In the genomic region with DNA sequence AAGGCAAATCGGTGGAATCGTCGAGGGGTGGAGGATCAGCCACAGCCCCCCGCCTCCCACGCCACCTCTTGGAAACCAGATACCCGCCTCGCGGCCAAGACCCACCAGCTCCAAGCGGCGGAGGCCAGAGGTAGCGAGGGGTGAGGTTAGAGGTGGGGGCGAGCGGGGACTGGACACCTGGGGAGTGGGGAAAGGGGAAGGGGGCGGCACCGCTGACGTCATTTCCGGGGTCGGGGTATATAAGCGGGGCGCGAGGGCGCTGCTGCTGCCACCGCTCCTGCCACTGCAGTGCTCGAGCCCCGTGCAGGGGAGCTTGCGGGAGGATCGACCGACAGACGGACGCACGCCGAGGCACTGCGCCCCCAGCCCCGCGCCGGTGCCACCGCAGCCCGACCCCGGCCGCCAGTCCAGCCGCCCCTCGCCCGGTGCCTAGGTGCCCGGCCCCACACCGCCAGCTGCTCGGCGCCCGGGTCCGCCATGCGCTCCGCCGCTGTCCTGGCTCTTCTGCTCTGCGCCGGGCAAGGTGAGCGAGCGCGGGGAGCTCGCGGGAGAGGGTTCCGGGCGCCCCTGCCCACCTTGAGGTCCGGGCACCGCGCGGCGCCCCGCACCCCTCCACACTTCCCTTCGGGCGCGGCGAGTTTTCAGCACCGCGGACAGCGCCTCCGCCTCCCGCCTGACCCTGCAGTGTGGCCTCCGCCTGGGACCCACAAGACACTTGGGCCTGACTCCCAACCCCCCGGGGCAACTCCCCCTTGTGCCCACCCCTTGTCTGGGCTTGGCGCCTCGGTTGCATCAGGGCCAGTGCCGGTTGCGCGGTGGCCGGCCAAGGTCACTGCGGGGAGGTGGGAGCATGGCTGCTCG, we compare ENCODE assay signal across 8 cellular contexts. TPM values are rescaled to one million over a fixed set of nuclear protein-coding genes. Genes with fewer than 3 reads are reported as not detected.
A peak's percentile ranks its signal among the peaks of the same experiment; 100 is the strongest.
DNase-seq lines count a peak whose midpoint lies in the region; ATAC-seq and TF ChIP-seq lines count a peak whose summit lies in the region.

A gene with protein sequence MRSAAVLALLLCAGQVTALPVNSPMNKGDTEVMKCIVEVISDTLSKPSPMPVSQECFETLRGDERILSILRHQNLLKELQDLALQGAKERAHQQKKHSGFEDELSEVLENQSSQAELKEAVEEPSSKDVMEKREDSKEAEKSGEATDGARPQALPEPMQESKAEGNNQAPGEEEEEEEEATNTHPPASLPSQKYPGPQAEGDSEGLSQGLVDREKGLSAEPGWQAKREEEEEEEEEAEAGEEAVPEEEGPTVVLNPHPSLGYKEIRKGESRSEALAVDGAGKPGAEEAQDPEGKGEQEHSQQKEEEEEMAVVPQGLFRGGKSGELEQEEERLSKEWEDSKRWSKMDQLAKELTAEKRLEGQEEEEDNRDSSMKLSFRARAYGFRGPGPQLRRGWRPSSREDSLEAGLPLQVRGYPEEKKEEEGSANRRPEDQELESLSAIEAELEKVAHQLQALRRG (plus strand): TSS at position 268 of the 861 bp plus-strand sequence. CDS start 210 bp downstream, at position 478.

- no peaks in the 10 kb centered on the region for H3K9me3 ChIP-seq in transverse colon

- H3K27ac ChIP-seq in transverse colon, result no peak within 1 kb of the TSS

- no peak within 1 kb of the TSS for H3K27ac Mint-ChIP-seq in mesothelial cell of epicardium

- ATAC-seq in HG03520 (IDR thresholded peaks at IDR 0.05; ENCODE audit: unreplicated experiment), result no peak
- ATAC-seq in GM18867 (IDR thresholded peaks at IDR 0.05; ENCODE audit: unreplicated experiment), result no peak

- intact Hi-C loops in transverse colon (cut with DNase I; ENCODE audit: low total_unique reads), result no loop called here

- H3K4me1 Mint-ChIP-seq in mesothelial cell of epicardium, result peaks cover 4% of the 10 kb centered on the region

- peaks cover 23% of the 10 kb centered on the region for H3K27me3 ChIP-seq in transverse colon

- WGBS in transverse colon (ENCODE audit: low coverage in 1 of 2), 2 donors, result 17% methylated on average over 72 of the region's 86 CpGs; no CpG with 5 or more reads in 1 of the 2 donors

- POLR2A ChIA-PET in GM10248 (lab: Yijun Ruan, JAX), result interaction anchor here (0.6 kb wide), 1 partner anchor 31 kb away, joined by 8 read pairs; no protein-coding TSS in a partner anchor

- TF ChIP-seq CTCF in GM10248 (IDR thresholded peaks at IDR 0.05; ENCODE audit: control extremely low read depth, extremely low read depth, low read depth, missing control alignments) (no peak), mesothelial cell of epicardium (IDR thresholded peaks at IDR 0.05; ENCODE audit: unreplicated experiment) (no peak), transverse colon (IDR thresholded peaks at IDR 0.05) (no peak)

- H3K4me3 Mint-ChIP-seq in mesothelial cell of epicardium, result peak within 1 kb of the TSS; percentile 64

- no peaks in the 10 kb centered on the region for H3K36me3 Mint-ChIP-seq in mesothelial cell of epicardium

- CTCF ChIA-PET in GM10248 (lab: Yijun Ruan, JAX), result no interaction called here

- DNase-seq in GM10248 (ENCODE audit: extremely low spot score), result peak; percentile 81
- peak; percentile 82 to 87 for DNase-seq in NCI-H2081 (lab: John Stamatoyannopoulos, UW)
- DNase-seq in activated CD4-positive, CD25-positive, alpha-beta regulatory T cell treated with anti-CD3 and anti-CD28 coated beads, Interleukin-2, amount 50 U/mL, for 72 hours, result peak; percentile 56
- peak; percentile 15 for DNase-seq in effector CD4-positive, alpha-beta T cell
- peak; percentile 75 to 91 for DNase-seq in mesothelial cell of epicardium (ENCODE audit: low spot score in 2 of 2, unreplicated experiment in 2 of 2)
- peak; percentile 37 for DNase-seq in transverse colon

- no peak within 1 kb of the TSS for H3K4me3 ChIP-seq in transverse colon

- no peak for TF ChIP-seq EP300 in transverse colon (IDR thresholded peaks at IDR 0.05; ENCODE audit: low read depth)

- no peaks in the 10 kb centered on the region for H3K4me1 ChIP-seq in transverse colon

- no peaks in the 10 kb centered on the region for H3K9me3 Mint-ChIP-seq in mesothelial cell of epicardium

- in situ Hi-C loops in transverse colon (cut with MboI; ENCODE audit: low pct_ligation_motif_present in 1 of 4, low pct_unique_long_range_greater_than_20kb in 1 of 4, low sequenced_read_pairs in 3 of 4), result no loop called here

- H3K36me3 ChIP-seq in transverse colon, result no peaks in the 10 kb centered on the region

- H3K27me3 Mint-ChIP-seq in mesothelial cell of epicardium (ENCODE audit: low read depth), result peaks cover 87% of the 10 kb centered on the region

- no peak for TF ChIP-seq POLR2A in transverse colon (IDR thresholded peaks at IDR 0.05)

RNA-seq across cellular contexts. Expression of the gene that starts here (rescaled TPM):
- total RNA-seq in mesothelial cell of epicardium, result not detected in 3 replicates
- total RNA-seq in transverse colon, result 100 to 1,000 TPM in 1 of 4 donors, 10 to 100 TPM in 2, 1 to 10 TPM in 1; 9.2 to 215 (median 40.7) TPM

Comparison
In these comparisons a context has a peak if more than half of its experiments do, and no peak if none do; other contexts are left out.
1. Peak in DNase-seq in mesothelial cell of epicardium; RNA of the gene not detected or under 1 TPM.
2. DNase-seq: peak in every context shown above with its lines; median percentile 84 in NCI-H2081; 83 in mesothelial cell of epicardium; 81 in GM10248; 56 in activated CD4-positive, CD25-positive, alpha-beta regulatory T cell treated with anti-CD3 and anti-CD28 coated beads, Interleukin-2, amount 50 U/mL, for 72 hours; 37 in transverse colon; 15 in effector CD4-positive, alpha-beta T cell.